In the genomic region with DNA sequence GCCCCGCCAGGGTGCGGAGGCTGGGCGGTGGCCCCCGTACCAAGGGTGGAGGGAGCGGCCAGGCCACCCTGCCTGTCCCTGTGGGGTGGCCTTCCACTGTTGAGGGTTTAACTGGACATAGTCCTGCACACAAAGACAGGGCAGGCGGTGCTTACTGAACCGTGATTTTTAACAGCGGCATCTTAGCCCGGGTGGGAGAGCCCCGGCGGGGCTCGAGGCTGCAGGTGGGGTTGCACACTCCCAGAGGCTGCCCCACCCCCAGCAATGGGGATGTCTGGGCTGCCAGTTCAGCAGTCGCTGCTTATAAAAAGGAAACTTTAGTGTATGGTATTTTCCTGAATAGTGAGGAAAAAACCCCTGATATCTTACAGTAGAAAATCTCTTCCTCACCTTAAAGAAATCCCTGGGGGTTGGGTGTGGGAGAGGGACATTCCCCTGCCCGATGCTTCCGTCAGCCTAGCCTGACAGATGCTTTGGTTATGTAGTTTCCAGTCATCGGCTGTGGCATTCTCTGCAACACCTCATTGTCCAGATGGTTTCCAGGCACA, we compare ENCODE assay signal across 17 cellular contexts.
A peak's percentile ranks its signal among the peaks of the same experiment; 100 is the strongest.
DNase-seq lines count a peak whose midpoint lies in the region; ATAC-seq, FAIRE-seq and TF ChIP-seq lines count a peak whose summit lies in the region.
"Had no signal": no experiment of that assay in that cellular context is flagged by ENCODE, and none has a peak within 500 bp of the region (broad histone marks: within the 10 kb centered on the region; RNA-seq: fewer than 3 reads in every experiment).

No MANE protein-coding gene starts in this region.

- no peaks in the 10 kb centered on the region for H3K9me3 Mint-ChIP-seq in activated naive CD8-positive, alpha-beta T cell treated with anti-CD3 and anti-CD28 coated beads for 36 hours

- H3K79me2 ChIP-seq in PC-9 (ENCODE audit: low read depth): no peaks in the 10 kb centered on the region

- H3K36me3 ChIP-seq in PC-9 (ENCODE audit: low read depth): no peaks in the 10 kb centered on the region
- H3K36me3 ChIP-seq: colonic mucosa, heart right ventricle had no signal

- TF ChIP-seq CTCF in PC-9 (conservative IDR thresholded peaks at IDR 0.05): no peak

- H3K27ac ChIP-seq in PC-9: no peak overlapping the region
- H3K27ac ChIP-seq: colonic mucosa, heart right ventricle had no signal

- ATAC-seq in GM19452 (IDR thresholded peaks at IDR 0.05; ENCODE audit: unreplicated experiment) (peak; percentile 57), HG03108 (IDR thresholded peaks at IDR 0.05; ENCODE audit: unreplicated experiment) (peak; percentile 47), HG03097 (IDR thresholded peaks at IDR 0.05; ENCODE audit: low FRiP score, unreplicated experiment) (no peak)
- ATAC-seq: heart right ventricle, left colon had no signal

- BruUV-seq in PC-9 (replicated peaks; lab: Mats Ljungman, UMichigan): no TSS peak

- peak overlapping the region; percentile 72 for H3K27ac Mint-ChIP-seq in activated naive CD8-positive, alpha-beta T cell treated with anti-CD3 and anti-CD28 coated beads for 36 hours

- no peak for TF ChIP-seq POLR2A in GM12891 (IDR thresholded peaks at IDR 0.05; ENCODE audit: low read depth, low read length)

- H3K4me1 ChIP-seq in PC-9 (replicated peaks; ENCODE audit: insufficient read depth): no peaks in the 10 kb centered on the region
- H3K4me1 ChIP-seq: colonic mucosa had no signal

- no peaks in the 10 kb centered on the region for H3K36me3 Mint-ChIP-seq in activated naive CD8-positive, alpha-beta T cell treated with anti-CD3 and anti-CD28 coated beads for 36 hours

- H3K27me3 ChIP-seq in PC-9 (ENCODE audit: insufficient read depth, low read depth): peaks cover 17% of the 10 kb centered on the region; the same call in 1 of the 2 replicates
- H3K27me3 ChIP-seq: colonic mucosa had no signal

- intact Hi-C loops in PC-9 (cut with micrococcal nuclease; ENCODE audit: unreplicated experiment): no loop called here

- DNase-seq in GM12891 (ENCODE audit: insufficient read length, low spot score) (no peak), GM03348 (ENCODE audit: low spot score) (no peak), PC-9 (no peak), NCI-H1092 treated with DMSO at 0.1 percent for 48 hours (lab: John Stamatoyannopoulos, UW) (no peak)
- no peak for DNase-seq in activated naive CD8-positive, alpha-beta T cell treated with anti-CD3 and anti-CD28 coated beads for 36 hours
- DNase-seq: activated T-cell treated with anti-CD3 and anti-CD28 coated beads, Interleukin-2, amount 50 U/mL, for 1 hour; colonic mucosa; DMS153; erythroblast; heart right ventricle; left colon; SK-N-SH; stimulated activated CD4-positive, alpha-beta T cell treated with anti-CD3 and anti-CD28 coated beads, Interleukin-1b, Interleukin-23, amount 100 ng/mL, for 48 hours had no signal

- H3K4me3 ChIP-seq in PC-9: no peak overlapping the region
- H3K4me3 ChIP-seq: colonic mucosa, heart right ventricle had no signal

- H3F3A ChIP-seq in PC-9 (ENCODE audit: insufficient read depth, low read depth): no peaks in the 10 kb centered on the region

- peak; percentile 85 for FAIRE-seq in GM12891 (lab: Jason Lieb, UNC)
- FAIRE-seq: urothelium cell line had no signal

- no peak overlapping the region for H3K4me2 ChIP-seq in PC-9
- H3K4me2 ChIP-seq: SK-N-SH had no signal

- H3K9me3 ChIP-seq in PC-9 (ENCODE audit: insufficient read depth, low read depth): no peaks in the 10 kb centered on the region
- H3K9me3 ChIP-seq: colonic mucosa, heart right ventricle, SK-N-SH had no signal

- no peak overlapping the region for H3K4me3 Mint-ChIP-seq in activated naive CD8-positive, alpha-beta T cell treated with anti-CD3 and anti-CD28 coated beads for 36 hours

- POLR2A ChIA-PET in PC-9 (lab: Charles Lee; ENCODE audit: unreplicated experiment): no interaction called here

- CTCF ChIA-PET in PC-9 (lab: Charles Lee): no interaction called here

- H2AFZ ChIP-seq in PC-9: no peak overlapping the region

- H3K4me1 Mint-ChIP-seq in activated naive CD8-positive, alpha-beta T cell treated with anti-CD3 and anti-CD28 coated beads for 36 hours: peaks cover 42% of the 10 kb centered on the region

- no peaks in the 10 kb centered on the region for H3K9me2 ChIP-seq in PC-9 (ENCODE audit: insufficient read depth)
- H3K9me2 ChIP-seq: SK-N-SH had no signal

- H4K20me1 ChIP-seq in PC-9 (ENCODE audit: insufficient read depth): no peaks in the 10 kb centered on the region

- no peaks in the 10 kb centered on the region for H3K27me3 Mint-ChIP-seq in activated naive CD8-positive, alpha-beta T cell treated with anti-CD3 and anti-CD28 coated beads for 36 hours

TF ChIP-seq in GM12891, 5 proteins besides CTCF, POLR2A, EP300 and RAD21:
- TF ChIP-seq PAX5 (IDR thresholded peaks at IDR 0.05; ENCODE audit: insufficient read depth, low read length, severe bottlenecking) (peak; percentile 58), SPI1 (IDR thresholded peaks at IDR 0.05; ENCODE audit: low read depth, low read length) (no peak)
